In genomic region chr16:78045865-78046581, GRCh38 we compare ENCODE assay signal across 8 cellular contexts. TPM values are rescaled to one million over a fixed set of nuclear protein-coding genes. Genes with fewer than 3 reads are reported as not detected.
DNase-seq lines count a peak whose midpoint lies in the region; ATAC-seq and TF ChIP-seq lines count a peak whose summit lies in the region.

No MANE protein-coding gene starts in this region.

- H3K9ac ChIP-seq in HUES6 (ENCODE audit: low read length), result no peak overlapping the region

- peaks cover 28% of the 10 kb centered on the region for H3K27me3 Mint-ChIP-seq in activated naive CD4-positive, alpha-beta T cell treated with anti-CD3 and anti-CD28 coated beads for 36 hours (ENCODE audit: low read depth)

- peak overlapping the region; percentile 36 for H3K4me3 ChIP-seq in HUES6 (ENCODE audit: low read depth, low read length)
- peak overlapping the region; percentile 41 for H3K4me3 ChIP-seq in left ventricle myocardium inferior
- H3K4me3 ChIP-seq in vagina, result no peak overlapping the region

- H3K9me3 ChIP-seq in HUES6 (ENCODE audit: control insufficient read depth, insufficient read depth, low read depth, low read length) (no peaks in the 10 kb centered on the region), left ventricle myocardium inferior (replicated peaks) (no peaks in the 10 kb centered on the region), vagina (no peaks in the 10 kb centered on the region)

- no peak for TF ChIP-seq POLR2A in vagina (IDR thresholded peaks at IDR 0.05)

- H3K27me3 ChIP-seq in HUES6 (ENCODE audit: control insufficient read depth, insufficient read depth, low read length), result peaks cover 75% of the 10 kb centered on the region
- peaks cover 40% of the 10 kb centered on the region for H3K27me3 ChIP-seq in left ventricle myocardium inferior (ENCODE audit: low read depth)
- H3K27me3 ChIP-seq in vagina, result no peaks in the 10 kb centered on the region

- H3K36me3 Mint-ChIP-seq in activated naive CD4-positive, alpha-beta T cell treated with anti-CD3 and anti-CD28 coated beads for 36 hours (ENCODE audit: low read depth), result no peaks in the 10 kb centered on the region

- H3K4me3 Mint-ChIP-seq in activated naive CD4-positive, alpha-beta T cell treated with anti-CD3 and anti-CD28 coated beads for 36 hours, result no peak overlapping the region

- H3K9me3 Mint-ChIP-seq in activated naive CD4-positive, alpha-beta T cell treated with anti-CD3 and anti-CD28 coated beads for 36 hours, result no peaks in the 10 kb centered on the region

- intact Hi-C loops in activated naive CD4-positive, alpha-beta T cell treated with anti-CD3 and anti-CD28 coated beads for 36 hours (cut with micrococcal nuclease), result no loop called here
- intact Hi-C loops in left ventricle myocardium inferior (cut with micrococcal nuclease), result no loop called here
- intact Hi-C loops in vagina (cut with DNase I), result no loop called here

- no peaks in the 10 kb centered on the region for H3K36me3 ChIP-seq in HUES6 (ENCODE audit: control insufficient read depth, insufficient read depth, low read length)
- no peaks in the 10 kb centered on the region for H3K36me3 ChIP-seq in left ventricle myocardium inferior
- no peaks in the 10 kb centered on the region for H3K36me3 ChIP-seq in vagina

- peak; percentile 61 for DNase-seq in Ammon's horn (ENCODE audit: low spot score)
- peak; percentile 58 for DNase-seq in activated naive CD4-positive, alpha-beta T cell treated with anti-CD3 and anti-CD28 coated beads for 36 hours
- DNase-seq in left ventricle myocardium inferior, result peak; percentile 60
- DNase-seq in putamen (ENCODE audit: low spot score), result peak; percentile 29
- no peak for DNase-seq in vagina (ENCODE audit: extremely low spot score in 2 of 2)

- no peak for TF ChIP-seq CTCF in left ventricle myocardium inferior (IDR thresholded peaks at IDR 0.05; ENCODE audit: borderline replicate concordance)
- TF ChIP-seq CTCF in vagina (IDR thresholded peaks at IDR 0.05), result no peak

- CTCF ChIA-PET in activated naive CD4-positive, alpha-beta T cell treated with anti-CD3 and anti-CD28 coated beads for 36 hours (lab: Charles Lee), result no interaction called here

- no peaks in the 10 kb centered on the region for H3K4me1 Mint-ChIP-seq in activated naive CD4-positive, alpha-beta T cell treated with anti-CD3 and anti-CD28 coated beads for 36 hours (ENCODE audit: low read depth)

- ATAC-seq in HG03139 (IDR thresholded peaks at IDR 0.05; ENCODE audit: unreplicated experiment) (no peak), GM19328 (IDR thresholded peaks at IDR 0.05; ENCODE audit: unreplicated experiment) (no peak)

- H3K4me1 ChIP-seq in HUES6 (ENCODE audit: control insufficient read depth, insufficient read depth, low read length) (no peaks in the 10 kb centered on the region), left ventricle myocardium inferior (peaks cover 3% of the 10 kb centered on the region), vagina (no peaks in the 10 kb centered on the region)

- H3K27ac ChIP-seq in HUES6 (ENCODE audit: low read depth, low read length), result no peak overlapping the region
- no peak overlapping the region for H3K27ac ChIP-seq in left ventricle myocardium inferior (replicated peaks)
- no peak overlapping the region for H3K27ac ChIP-seq in vagina

- no peak overlapping the region for H3K27ac Mint-ChIP-seq in activated naive CD4-positive, alpha-beta T cell treated with anti-CD3 and anti-CD28 coated beads for 36 hours

RNA-seq across cellular contexts. Expression of gene CLEC3A, which starts 23.7 kb away (rescaled TPM):
- not detected for total RNA-seq in activated naive CD4-positive, alpha-beta T cell treated with anti-CD3 and anti-CD28 coated beads for 36 hours
- total RNA-seq in left ventricle myocardium inferior, result not detected
- total RNA-seq in vagina, result not detected

RNA-seq across cellular contexts. Expression of gene WWOX, which starts 53.4 kb away (rescaled TPM):
- 10 to 100 TPM; 20.2 to 21.4 TPM for total RNA-seq in activated naive CD4-positive, alpha-beta T cell treated with anti-CD3 and anti-CD28 coated beads for 36 hours
- 8.9 TPM for total RNA-seq in left ventricle myocardium inferior
- total RNA-seq in vagina, result 33.1 TPM

Comparison
In these comparisons a context has a peak if more than half of its experiments do, and no peak if none do; other contexts are left out.
1. DNase-seq: peak in Ammon's horn (single experiment), activated naive CD4-positive, alpha-beta T cell treated with anti-CD3 and anti-CD28 coated beads for 36 hours (single experiment), left ventricle myocardium inferior (single experiment) and putamen (single experiment); none in vagina (0 of 2).
2. H3K4me3 ChIP-seq: peak in HUES6 (single experiment) and left ventricle myocardium inferior (single experiment); none in vagina (0 of 2).